ENCODE assay signal across 19 cellular contexts in genomic region chr17:7848131-7848579, GRCh38. TPM values are rescaled to one million over a fixed set of nuclear protein-coding genes. Genes with fewer than 3 reads are reported as not detected.
DNase-seq lines count a peak whose midpoint lies in the region; ATAC-seq and TF ChIP-seq lines count a peak whose summit lies in the region.
"Had no signal": no experiment of that assay in that cellular context is flagged by ENCODE, and none has a peak within 500 bp of the region (broad histone marks: within the 10 kb centered on the region; RNA-seq: fewer than 3 reads in every experiment).

No MANE protein-coding gene starts in this region.

- H3K4me1 Mint-ChIP-seq in activated CD8-positive, alpha-beta T cell treated with anti-CD3 and anti-CD28 coated beads for 36 hours (ENCODE audit: low read depth) = peaks cover 51% of the 10 kb centered on the region
- H3K4me1 Mint-ChIP-seq in activated CD8-positive, alpha-beta T cell treated with anti-CD3 and anti-CD28 coated beads, Interleukin-2, amount 10 ng/mL, durations not matched to agents 7 days and 5 days (ENCODE audit: low read depth) = peaks cover 32% of the 10 kb centered on the region
- H3K4me1 Mint-ChIP-seq in stimulated activated naive CD8-positive, alpha-beta T cell treated with anti-CD3 and anti-CD28 coated beads, Interleukin-15, amount 100 ng/mL, for 72 hours = peaks cover 81% of the 10 kb centered on the region
- peaks cover 5% of the 10 kb centered on the region for H3K4me1 Mint-ChIP-seq in endothelial cell (ENCODE audit: unreplicated experiment)

- no peak for ATAC-seq in activated CD8-positive, alpha-beta T cell treated with anti-CD3 and anti-CD28 coated beads for 36 hours
- no peak for ATAC-seq in activated CD8-positive, alpha-beta T cell treated with anti-CD3 and anti-CD28 coated beads, Interleukin-2, amount 10 ng/mL, durations not matched to agents 7 days and 5 days
- no peak for ATAC-seq in stimulated activated naive CD8-positive, alpha-beta T cell treated with anti-CD3 and anti-CD28 coated beads, Interleukin-15, amount 100 ng/mL, for 72 hours
- no peak for ATAC-seq in stimulated activated naive CD8-positive, alpha-beta T cell treated with anti-CD3 and anti-CD28 coated beads, Interleukin-15, Interleukin-2, amounts not matched to agents 100 U/mL and 50 U/mL, for 24 hours
- ATAC-seq in HG03460 (IDR thresholded peaks at IDR 0.05; ENCODE audit: unreplicated experiment) (no peak), GM21619 (IDR thresholded peaks at IDR 0.05; ENCODE audit: unreplicated experiment) (no peak)
- ATAC-seq: CD8-positive, alpha-beta T cell; GM12878; GM23338; HCT116; HepG2 had no signal

- intact Hi-C loops in activated CD8-positive, alpha-beta T cell treated with anti-CD3 and anti-CD28 coated beads for 36 hours (cut with micrococcal nuclease) = no loop called here

- H3K27me3 Mint-ChIP-seq in activated CD8-positive, alpha-beta T cell treated with anti-CD3 and anti-CD28 coated beads for 36 hours = no peaks in the 10 kb centered on the region
- H3K27me3 Mint-ChIP-seq in activated CD8-positive, alpha-beta T cell treated with anti-CD3 and anti-CD28 coated beads, Interleukin-2, amount 10 ng/mL, durations not matched to agents 7 days and 5 days (ENCODE audit: low read depth) = no peaks in the 10 kb centered on the region
- no peaks in the 10 kb centered on the region for H3K27me3 Mint-ChIP-seq in stimulated activated naive CD8-positive, alpha-beta T cell treated with anti-CD3 and anti-CD28 coated beads, Interleukin-15, amount 100 ng/mL, for 72 hours
- peaks cover 16% of the 10 kb centered on the region for H3K27me3 Mint-ChIP-seq in endothelial cell (ENCODE audit: unreplicated experiment)

- CTCF ChIA-PET in activated CD8-positive, alpha-beta T cell treated with anti-CD3 and anti-CD28 coated beads for 36 hours (lab: Charles Lee) = interaction anchor here (1.5 kb wide), 1 partner anchor 13 kb away, joined by 5 read pairs; no protein-coding TSS in a partner anchor
- CTCF ChIA-PET in activated CD8-positive, alpha-beta T cell treated with anti-CD3 and anti-CD28 coated beads, Interleukin-2, amount 10 ng/mL, durations not matched to agents 7 days and 5 days (lab: Charles Lee) = no interaction called here
- CTCF ChIA-PET in RWPE1 (lab: Yijun Ruan, JAX) = no interaction called here

- H3K27ac Mint-ChIP-seq in activated CD8-positive, alpha-beta T cell treated with anti-CD3 and anti-CD28 coated beads for 36 hours = peak overlapping the region; percentile 42
- no peak overlapping the region for H3K27ac Mint-ChIP-seq in activated CD8-positive, alpha-beta T cell treated with anti-CD3 and anti-CD28 coated beads, Interleukin-2, amount 10 ng/mL, durations not matched to agents 7 days and 5 days
- peak overlapping the region; percentile 46 to 59 for H3K27ac Mint-ChIP-seq in stimulated activated naive CD8-positive, alpha-beta T cell treated with anti-CD3 and anti-CD28 coated beads, Interleukin-15, amount 100 ng/mL, for 72 hours
- H3K27ac Mint-ChIP-seq in endothelial cell (ENCODE audit: unreplicated experiment) = no peak overlapping the region
- H3K27ac Mint-ChIP-seq: CD8-positive, alpha-beta T cell; GM23338 had no signal

- H3K36me3 Mint-ChIP-seq in activated CD8-positive, alpha-beta T cell treated with anti-CD3 and anti-CD28 coated beads for 36 hours (ENCODE audit: low read depth) = peaks cover 64% of the 10 kb centered on the region
- H3K36me3 Mint-ChIP-seq in activated CD8-positive, alpha-beta T cell treated with anti-CD3 and anti-CD28 coated beads, Interleukin-2, amount 10 ng/mL, durations not matched to agents 7 days and 5 days (ENCODE audit: low read depth) = peaks cover 6% of the 10 kb centered on the region
- peaks cover 30% of the 10 kb centered on the region for H3K36me3 Mint-ChIP-seq in endothelial cell (ENCODE audit: low read depth, unreplicated experiment)

- TF ChIP-seq CTCF in activated CD8-positive, alpha-beta T cell treated with anti-CD3 and anti-CD28 coated beads for 36 hours (IDR thresholded peaks at IDR 0.05) = no peak
- TF ChIP-seq CTCF in endothelial cell (IDR thresholded peaks at IDR 0.05; ENCODE audit: unreplicated experiment) = no peak
- TF ChIP-seq CTCF in RWPE1 (conservative IDR thresholded peaks at IDR 0.05; ENCODE audit: low read depth) = no peak

- no peaks in the 10 kb centered on the region for H3K9me3 Mint-ChIP-seq in activated CD8-positive, alpha-beta T cell treated with anti-CD3 and anti-CD28 coated beads for 36 hours
- H3K9me3 Mint-ChIP-seq in activated CD8-positive, alpha-beta T cell treated with anti-CD3 and anti-CD28 coated beads, Interleukin-2, amount 10 ng/mL, durations not matched to agents 7 days and 5 days (ENCODE audit: insufficient read depth) = no peaks in the 10 kb centered on the region
- no peaks in the 10 kb centered on the region for H3K9me3 Mint-ChIP-seq in stimulated activated naive CD8-positive, alpha-beta T cell treated with anti-CD3 and anti-CD28 coated beads, Interleukin-15, amount 100 ng/mL, for 72 hours
- H3K9me3 Mint-ChIP-seq in endothelial cell (ENCODE audit: unreplicated experiment) = no peaks in the 10 kb centered on the region
- H3K9me3 Mint-ChIP-seq: CD8-positive, alpha-beta T cell; GM23338 had no signal

- POLR2A ChIA-PET in activated CD8-positive, alpha-beta T cell treated with anti-CD3 and anti-CD28 coated beads for 36 hours (lab: Charles Lee) = interaction anchor here (8.2 kb wide), 1 partner anchor 12 kb away, joined by 74 read pairs; the partner anchor contains the start of gene KDM6B
- POLR2A ChIA-PET in activated CD8-positive, alpha-beta T cell treated with anti-CD3 and anti-CD28 coated beads, Interleukin-2, amount 10 ng/mL, durations not matched to agents 7 days and 5 days (lab: Charles Lee) = interaction anchor here (0.8 kb wide), 1 partner anchor 11 kb away, joined by 5 read pairs; no protein-coding TSS in a partner anchor
- POLR2A ChIA-PET in RWPE1 (lab: Yijun Ruan, JAX; ENCODE audit: low non-redundant PET) = no interaction called here

- DNase-seq in activated CD8-positive, alpha-beta T cell treated with anti-CD3 and anti-CD28 coated beads for 36 hours = no peak
- DNase-seq in activated CD8-positive, alpha-beta T cell treated with anti-CD3 and anti-CD28 coated beads, Interleukin-2, amount 10 ng/mL, durations not matched to agents 7 days and 5 days = no peak
- no peak for DNase-seq in stimulated activated naive CD8-positive, alpha-beta T cell treated with anti-CD3 and anti-CD28 coated beads, Interleukin-15, amount 100 ng/mL, for 72 hours
- DNase-seq in stimulated activated naive CD8-positive, alpha-beta T cell treated with anti-CD3 and anti-CD28 coated beads, Interleukin-15, Interleukin-2, amounts not matched to agents 100 U/mL and 50 U/mL, for 24 hours = no peak
- DNase-seq in endothelial cell (ENCODE audit: low spot score) (no peak), RWPE1 (ENCODE audit: low spot score) (no peak)
- DNase-seq: Calu3; CD8-positive, alpha-beta T cell; KG1; NCI-H1105 treated with DMSO at 0.1 percent for 48 hours; NCI-H1694; Right ventricle myocardium superior had no signal

- no peak overlapping the region for H3K4me3 Mint-ChIP-seq in activated CD8-positive, alpha-beta T cell treated with anti-CD3 and anti-CD28 coated beads for 36 hours
- H3K4me3 Mint-ChIP-seq in activated CD8-positive, alpha-beta T cell treated with anti-CD3 and anti-CD28 coated beads, Interleukin-2, amount 10 ng/mL, durations not matched to agents 7 days and 5 days = no peak overlapping the region
- peak overlapping the region; percentile 35 to 46 for H3K4me3 Mint-ChIP-seq in stimulated activated naive CD8-positive, alpha-beta T cell treated with anti-CD3 and anti-CD28 coated beads, Interleukin-15, amount 100 ng/mL, for 72 hours
- H3K4me3 Mint-ChIP-seq in endothelial cell (ENCODE audit: unreplicated experiment) = peak overlapping the region; percentile 65
- H3K4me3 Mint-ChIP-seq: CD8-positive, alpha-beta T cell; GM23338 had no signal

- no peak overlapping the region; the same call in 1 of the 2 replicates for H3K27ac ChIP-seq in RWPE1
- H3K27ac ChIP-seq: Peyer's patch had no signal

RNA-seq across cellular contexts. Expression of gene TMEM88, which starts 6.7 kb away (rescaled TPM):
- total RNA-seq in activated CD8-positive, alpha-beta T cell treated with anti-CD3 and anti-CD28 coated beads for 36 hours = 1 to 10 TPM; 2.4 to 2.9 TPM
- 1 to 10 TPM in 1 of 2 experiments, under 1 TPM in 1; 0.87 to 1.2 TPM for total RNA-seq in activated CD8-positive, alpha-beta T cell treated with anti-CD3 and anti-CD28 coated beads, Interleukin-2, amount 10 ng/mL, durations not matched to agents 7 days and 5 days
- 13.6 TPM for total RNA-seq in endothelial cell (ENCODE audit: unreplicated experiment)

RNA-seq across cellular contexts. Expression of gene NAA38, which starts 9.2 kb away (rescaled TPM):
- 10 to 100 TPM; 72.8 to 77.2 TPM for total RNA-seq in activated CD8-positive, alpha-beta T cell treated with anti-CD3 and anti-CD28 coated beads for 36 hours
- total RNA-seq in activated CD8-positive, alpha-beta T cell treated with anti-CD3 and anti-CD28 coated beads, Interleukin-2, amount 10 ng/mL, durations not matched to agents 7 days and 5 days = 10 to 100 TPM; 92.7 to 93.1 TPM
- total RNA-seq in endothelial cell (ENCODE audit: unreplicated experiment) = 97.9 TPM

RNA-seq across cellular contexts. Expression of gene CYB5D1, which starts 9.6 kb away (rescaled TPM):
- total RNA-seq in activated CD8-positive, alpha-beta T cell treated with anti-CD3 and anti-CD28 coated beads for 36 hours = 10 to 100 TPM; 13.5 to 16.2 TPM
- total RNA-seq in activated CD8-positive, alpha-beta T cell treated with anti-CD3 and anti-CD28 coated beads, Interleukin-2, amount 10 ng/mL, durations not matched to agents 7 days and 5 days = 10 to 100 TPM in 1 of 2 experiments, 1 to 10 TPM in 1; 9.8 to 11.2 TPM
- total RNA-seq in endothelial cell (ENCODE audit: unreplicated experiment) = 6.4 TPM

RNA-seq across cellular contexts. Expression of gene KDM6B, which starts 14.1 kb away (rescaled TPM):
- total RNA-seq in activated CD8-positive, alpha-beta T cell treated with anti-CD3 and anti-CD28 coated beads for 36 hours = 10 to 100 TPM; 49.2 to 53.8 TPM
- total RNA-seq in activated CD8-positive, alpha-beta T cell treated with anti-CD3 and anti-CD28 coated beads, Interleukin-2, amount 10 ng/mL, durations not matched to agents 7 days and 5 days = 10 to 100 TPM; 12.4 to 12.6 TPM
- total RNA-seq in endothelial cell (ENCODE audit: unreplicated experiment) = 47.4 TPM

RNA-seq across cellular contexts. Expression of gene CHD3, which starts 40.4 kb away (rescaled TPM):
- total RNA-seq in activated CD8-positive, alpha-beta T cell treated with anti-CD3 and anti-CD28 coated beads for 36 hours = 100 to 1,000 TPM; 130 to 139 TPM
- 100 to 1,000 TPM; 125 to 129 TPM for total RNA-seq in activated CD8-positive, alpha-beta T cell treated with anti-CD3 and anti-CD28 coated beads, Interleukin-2, amount 10 ng/mL, durations not matched to agents 7 days and 5 days
- total RNA-seq in endothelial cell (ENCODE audit: unreplicated experiment) = 133 TPM

Comparison
In these comparisons a context has a peak if more than half of its experiments do, and no peak if none do; other contexts are left out.
1. H3K27ac Mint-ChIP-seq: peak in activated CD8-positive, alpha-beta T cell treated with anti-CD3 and anti-CD28 coated beads for 36 hours (single experiment) and stimulated activated naive CD8-positive, alpha-beta T cell treated with anti-CD3 and anti-CD28 coated beads, Interleukin-15, amount 100 ng/mL, for 72 hours (2 of 2); none in activated CD8-positive, alpha-beta T cell treated with anti-CD3 and anti-CD28 coated beads, Interleukin-2, amount 10 ng/mL, durations not matched to agents 7 days and 5 days (single experiment) and endothelial cell (single experiment).
2. H3K4me3 Mint-ChIP-seq: peak in stimulated activated naive CD8-positive, alpha-beta T cell treated with anti-CD3 and anti-CD28 coated beads, Interleukin-15, amount 100 ng/mL, for 72 hours (2 of 2) and endothelial cell (single experiment); none in activated CD8-positive, alpha-beta T cell treated with anti-CD3 and anti-CD28 coated beads for 36 hours (single experiment) and activated CD8-positive, alpha-beta T cell treated with anti-CD3 and anti-CD28 coated beads, Interleukin-2, amount 10 ng/mL, durations not matched to agents 7 days and 5 days (single experiment).